ENCODE assay signal across 18 cellular contexts in genomic region chr13:110251227-110251791, GRCh38. TPM values are rescaled to one million over a fixed set of nuclear protein-coding genes. Genes with fewer than 3 reads are reported as not detected.
DNase-seq lines count a peak whose midpoint lies in the region; ATAC-seq, FAIRE-seq and TF ChIP-seq lines count a peak whose summit lies in the region.
"Had no signal": no experiment of that assay in that cellular context is flagged by ENCODE, and none has a peak within 500 bp of the region (broad histone marks: within the 10 kb centered on the region; RNA-seq: fewer than 3 reads in every experiment).

No MANE protein-coding gene starts in this region.

- H3K27me3 ChIP-seq in astrocyte (ENCODE audit: insufficient read depth, low read length) (no peaks in the 10 kb centered on the region), right lobe of liver (no peaks in the 10 kb centered on the region), skeletal muscle tissue (ENCODE audit: control insufficient read depth in 3 of 3, insufficient read depth in 3 of 3, low read length in 3 of 3) (peaks cover 0 to 6% (median 4%) of the 10 kb centered on the region in 3 donors)

- peak overlapping the region; percentile 59 for H3K27ac ChIP-seq in astrocyte (ENCODE audit: low read depth, low read length)
- peak overlapping the region; percentile 18 to 41 (median 26) for H3K27ac ChIP-seq in right lobe of liver
- H3K27ac ChIP-seq in skeletal muscle tissue (ENCODE audit: low read depth, low read length) = peak overlapping the region; percentile 78

- H2AFZ ChIP-seq in astrocyte (ENCODE audit: low read depth, low read length) = no peak overlapping the region

- H3K4me1 Mint-ChIP-seq in astrocyte (ENCODE audit: low read depth, unreplicated experiment) = peaks cover 57% of the 10 kb centered on the region
- H3K4me1 Mint-ChIP-seq in activated T-helper 1 cell treated with anti-CD3 and anti-CD28 coated beads, Interleukin-12 subunit alpha, Interleukin-12 subunit beta, Interleukin-2, Interleukin-4 antibody, amounts not matched to agents 30 ng/mL and 10 ng/mL and 1 ng/mL, durations not matched to agents 14 hours and 24 hours and 36 hours (ENCODE audit: low read depth) = no peaks in the 10 kb centered on the region

- H3K27me3 Mint-ChIP-seq in astrocyte (ENCODE audit: low read depth, unreplicated experiment) = no peaks in the 10 kb centered on the region
- peaks cover 5% of the 10 kb centered on the region for H3K27me3 Mint-ChIP-seq in activated T-helper 1 cell treated with anti-CD3 and anti-CD28 coated beads, Interleukin-12 subunit alpha, Interleukin-12 subunit beta, Interleukin-2, Interleukin-4 antibody, amounts not matched to agents 30 ng/mL and 10 ng/mL and 1 ng/mL, durations not matched to agents 14 hours and 24 hours and 36 hours (ENCODE audit: insufficient read depth)
- H3K27me3 Mint-ChIP-seq: activated naive CD8-positive, alpha-beta T cell had no signal

- TF ChIP-seq CTCF in astrocyte (IDR thresholded peaks at IDR 0.05; ENCODE audit: insufficient read depth, low read depth, low read length) (no peak), right lobe of liver (IDR thresholded peaks at IDR 0.05) (no peak)

- DNase-seq in astrocyte (ENCODE audit: low read depth) (no peak), right lobe of liver (no peak), mucosa of gallbladder (ENCODE audit: low spot score) (no peak), CD1c-positive myeloid dendritic cell (ENCODE audit: extremely low spot score) (no peak), frontal cortex (ENCODE audit: low spot score in 2 of 2) (no peak)
- DNase-seq in activated T-helper 1 cell treated with anti-CD3 and anti-CD28 coated beads, Interleukin-12 subunit alpha, Interleukin-12 subunit beta, Interleukin-2, Interleukin-4 antibody, amounts not matched to agents 30 ng/mL and 10 ng/mL and 1 ng/mL, durations not matched to agents 14 hours and 24 hours and 36 hours (ENCODE audit: low spot score) = no peak
- DNase-seq: activated CD8-positive, alpha-beta T cell treated with anti-CD3 and anti-CD28 coated beads, Interleukin-2, amount 10 ng/mL, durations not matched to agents 7 days and 5 days; AML-193; DND-41; effector CD4-positive, alpha-beta T cell; NCI-H1417; NCI-H510A treated with DMSO at 0.1 percent for 48 hours; retina; T1000 had no signal

- H3K36me3 ChIP-seq in astrocyte (ENCODE audit: insufficient read depth, low read length) = peaks cover 11% of the 10 kb centered on the region
- no peaks in the 10 kb centered on the region for H3K36me3 ChIP-seq in right lobe of liver
- H3K36me3 ChIP-seq in skeletal muscle tissue (ENCODE audit: control insufficient read depth in 3 of 3, insufficient read depth in 3 of 3, low read length in 3 of 3) = no peaks in the 10 kb centered on the region

- H3K9me3 Mint-ChIP-seq in astrocyte (ENCODE audit: unreplicated experiment) = peaks cover 2% of the 10 kb centered on the region
- H3K9me3 Mint-ChIP-seq in activated T-helper 1 cell treated with anti-CD3 and anti-CD28 coated beads, Interleukin-12 subunit alpha, Interleukin-12 subunit beta, Interleukin-2, Interleukin-4 antibody, amounts not matched to agents 30 ng/mL and 10 ng/mL and 1 ng/mL, durations not matched to agents 14 hours and 24 hours and 36 hours = peaks cover 8% of the 10 kb centered on the region

- peaks cover 61% of the 10 kb centered on the region for H3K79me2 ChIP-seq in astrocyte (ENCODE audit: insufficient read depth, low read length)

- H3K36me3 Mint-ChIP-seq in astrocyte (ENCODE audit: low read depth, unreplicated experiment) = peaks cover 42% of the 10 kb centered on the region
- no peaks in the 10 kb centered on the region for H3K36me3 Mint-ChIP-seq in activated T-helper 1 cell treated with anti-CD3 and anti-CD28 coated beads, Interleukin-12 subunit alpha, Interleukin-12 subunit beta, Interleukin-2, Interleukin-4 antibody, amounts not matched to agents 30 ng/mL and 10 ng/mL and 1 ng/mL, durations not matched to agents 14 hours and 24 hours and 36 hours (ENCODE audit: low read depth)
- H3K36me3 Mint-ChIP-seq: activated naive CD8-positive, alpha-beta T cell had no signal

- H3K9me3 ChIP-seq in astrocyte (ENCODE audit: insufficient read depth, low read depth, low read length) (no peaks in the 10 kb centered on the region), right lobe of liver (no peaks in the 10 kb centered on the region), skeletal muscle tissue (ENCODE audit: control insufficient read depth in 3 of 3, low read length in 3 of 3) (no peaks in the 10 kb centered on the region)

- 74% methylated on average over 10 of the region's 10 CpGs for WGBS in right lobe of liver (ENCODE audit: insufficient coverage, low coverage, low lambda C conversion rate, missing lambda C conversion rate)

- no peak for FAIRE-seq in astrocyte (lab: Jason Lieb, UNC)
- no peak for FAIRE-seq in frontal cortex (lab: Jason Lieb, UNC)
- FAIRE-seq: GM12892 had no signal

- H3K27ac Mint-ChIP-seq in astrocyte (ENCODE audit: unreplicated experiment) = peak overlapping the region; percentile 1
- no peak overlapping the region for H3K27ac Mint-ChIP-seq in activated T-helper 1 cell treated with anti-CD3 and anti-CD28 coated beads, Interleukin-12 subunit alpha, Interleukin-12 subunit beta, Interleukin-2, Interleukin-4 antibody, amounts not matched to agents 30 ng/mL and 10 ng/mL and 1 ng/mL, durations not matched to agents 14 hours and 24 hours and 36 hours
- H3K27ac Mint-ChIP-seq: activated CD8-positive, alpha-beta T cell treated with anti-CD3 and anti-CD28 coated beads, Interleukin-2, amount 10 ng/mL, durations not matched to agents 7 days and 5 days; activated naive CD8-positive, alpha-beta T cell had no signal

- intact Hi-C loops in right lobe of liver (cut with DNase I) = no loop called here
- intact Hi-C loops in activated T-helper 1 cell treated with anti-CD3 and anti-CD28 coated beads, Interleukin-12 subunit alpha, Interleukin-12 subunit beta, Interleukin-2, Interleukin-4 antibody, amounts not matched to agents 30 ng/mL and 10 ng/mL and 1 ng/mL, durations not matched to agents 14 hours and 24 hours and 36 hours (cut with micrococcal nuclease) = no loop called here

- H3K4me1 ChIP-seq in astrocyte (ENCODE audit: insufficient read depth, low read length) (peaks cover 58% of the 10 kb centered on the region), right lobe of liver (no peaks in the 10 kb centered on the region), skeletal muscle tissue (ENCODE audit: control insufficient read depth in 3 of 3, insufficient read depth in 3 of 3, low read length in 3 of 3) (peaks cover 24 to 34% (median 34%) of the 10 kb centered on the region in 3 donors)

- peaks cover 31% of the 10 kb centered on the region for H4K20me1 ChIP-seq in astrocyte (ENCODE audit: insufficient read depth, low read length)

- H3K4me2 ChIP-seq in astrocyte (ENCODE audit: low read length) = peak overlapping the region; percentile 27

- H3K4me3 Mint-ChIP-seq in astrocyte (ENCODE audit: unreplicated experiment) = no peak overlapping the region
- H3K4me3 Mint-ChIP-seq in activated T-helper 1 cell treated with anti-CD3 and anti-CD28 coated beads, Interleukin-12 subunit alpha, Interleukin-12 subunit beta, Interleukin-2, Interleukin-4 antibody, amounts not matched to agents 30 ng/mL and 10 ng/mL and 1 ng/mL, durations not matched to agents 14 hours and 24 hours and 36 hours = no peak overlapping the region
- H3K4me3 Mint-ChIP-seq: activated CD8-positive, alpha-beta T cell treated with anti-CD3 and anti-CD28 coated beads, Interleukin-2, amount 10 ng/mL, durations not matched to agents 7 days and 5 days; activated naive CD8-positive, alpha-beta T cell had no signal

- TF ChIP-seq POLR2A in right lobe of liver (IDR thresholded peaks at IDR 0.05) = no peak

- H3K4me3 ChIP-seq in astrocyte (ENCODE audit: insufficient read depth, low read depth, low read length) (no peak overlapping the region), right lobe of liver (no peak overlapping the region), skeletal muscle tissue (ENCODE audit: low read length in 3 of 3) (no peak overlapping the region)

- H3K9ac ChIP-seq in astrocyte (ENCODE audit: low read length) = peak overlapping the region; percentile 29
- H3K9ac ChIP-seq in skeletal muscle tissue (ENCODE audit: low read depth in 1 of 3, low read length in 3 of 3) = peak overlapping the region in 1 of 3 donors; percentile 23

- ATAC-seq in GM21786 (IDR thresholded peaks at IDR 0.05; ENCODE audit: unreplicated experiment) = peak; percentile 55
- no peak for ATAC-seq in right lobe of liver
- ATAC-seq: activated CD8-positive, alpha-beta T cell treated with anti-CD3 and anti-CD28 coated beads, Interleukin-2, amount 10 ng/mL, durations not matched to agents 7 days and 5 days had no signal

RNA-seq across cellular contexts. Expression of gene COL4A1, which starts 55.6 kb away (rescaled TPM):
- total RNA-seq in astrocyte = 2,489 and 3,103 TPM in 2 replicates
- total RNA-seq in right lobe of liver = 10 to 100 TPM in 5 of 6 experiments, 1 to 10 TPM in 1; 8.0 to 89.8 (median 41.1) TPM
- total RNA-seq in skeletal muscle tissue = 774 TPM
- not detected in 2 replicates for total RNA-seq in activated T-helper 1 cell treated with anti-CD3 and anti-CD28 coated beads, Interleukin-12 subunit alpha, Interleukin-12 subunit beta, Interleukin-2, Interleukin-4 antibody, amounts not matched to agents 30 ng/mL and 10 ng/mL and 1 ng/mL, durations not matched to agents 14 hours and 24 hours and 36 hours
- total RNA-seq in mucosa of gallbladder = 347 TPM
- total RNA-seq in frontal cortex = 65.2 TPM
- total RNA-seq: activated CD8-positive, alpha-beta T cell treated with anti-CD3 and anti-CD28 coated beads, Interleukin-2, amount 10 ng/mL, durations not matched to agents 7 days and 5 days had no signal

RNA-seq across cellular contexts. Expression of gene COL4A2, which starts 55.8 kb away (rescaled TPM):
- total RNA-seq in astrocyte (1,414 and 1,647 TPM in 2 replicates), right lobe of liver (10 to 100 TPM in 5 of 6 experiments, 1 to 10 TPM in 1; 8.4 to 65.8 (median 42.5) TPM), skeletal muscle tissue (511 TPM), mucosa of gallbladder (332 TPM), frontal cortex (47.3 TPM)
- total RNA-seq in activated T-helper 1 cell treated with anti-CD3 and anti-CD28 coated beads, Interleukin-12 subunit alpha, Interleukin-12 subunit beta, Interleukin-2, Interleukin-4 antibody, amounts not matched to agents 30 ng/mL and 10 ng/mL and 1 ng/mL, durations not matched to agents 14 hours and 24 hours and 36 hours = 0.10 TPM in 1 of 2 replicates, not detected in the other
- total RNA-seq: activated CD8-positive, alpha-beta T cell treated with anti-CD3 and anti-CD28 coated beads, Interleukin-2, amount 10 ng/mL, durations not matched to agents 7 days and 5 days had no signal

Comparison
In these comparisons a context has a peak if more than half of its experiments do, and no peak if none do; other contexts are left out.
1. H3K27ac ChIP-seq: peak in every context shown above with its lines; median percentile 78 in skeletal muscle tissue; 59 in astrocyte; 26 in right lobe of liver.